8 cellular contexts compared by ENCODE assay signal in the genomic region with DNA sequence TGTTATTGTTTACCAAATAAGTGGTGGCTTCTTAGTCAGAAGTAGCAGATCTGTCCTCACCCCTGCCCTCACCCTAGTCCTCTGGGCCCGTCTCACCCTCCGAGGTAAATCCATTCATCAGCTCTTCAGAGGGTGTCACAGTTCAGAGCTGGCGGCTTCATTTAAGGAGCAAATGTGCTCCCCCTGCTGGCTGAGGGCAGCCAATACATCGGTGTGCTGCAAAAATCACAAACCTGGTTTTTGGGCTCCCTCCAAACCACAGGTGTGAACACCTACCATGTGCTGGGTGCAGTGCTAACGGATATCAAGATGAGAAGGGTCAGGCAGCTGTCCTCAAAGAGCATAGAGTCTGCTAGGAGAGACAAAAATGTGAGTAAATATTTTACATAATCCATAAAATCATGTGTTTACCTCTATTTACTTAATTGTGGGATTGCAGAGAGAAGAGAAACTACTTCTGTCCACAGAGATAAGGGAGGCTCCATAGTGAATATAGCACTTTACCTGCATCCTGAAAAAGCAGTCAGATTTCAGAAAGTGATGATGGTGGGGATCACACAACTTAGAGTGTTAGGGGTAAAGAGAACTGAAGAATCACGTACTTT. TPM values are rescaled to one million over a fixed set of nuclear protein-coding genes. Genes with fewer than 3 reads are reported as not detected.
DNase-seq lines count a peak whose midpoint lies in the region; ATAC-seq and TF ChIP-seq lines count a peak whose summit lies in the region.

No MANE protein-coding gene starts in this region.

- H3K4me3 ChIP-seq in SJCRH30: no peak overlapping the region
- H3K4me3 ChIP-seq in prostate gland: no peak overlapping the region
- H3K4me3 ChIP-seq in vagina: no peak overlapping the region

- DNase-seq in A172 (ENCODE audit: low spot score): peak; percentile 54
- DNase-seq in LHCN-M2 (ENCODE audit: low read depth): peak; percentile 32
- peak; percentile 40 to 76 for DNase-seq in SJCRH30
- peak; percentile 58 for DNase-seq in activated naive CD4-positive, alpha-beta T cell treated with Interleukin-2 at 50 U/mL for 16 hours
- peak; percentile 63 for DNase-seq in glomerular visceral epithelial cell (ENCODE audit: extremely low spot score)
- DNase-seq in prostate gland (ENCODE audit: low spot score): peak; percentile 31
- DNase-seq in vagina (ENCODE audit: extremely low spot score in 2 of 2): no peak

- H3K4me1 ChIP-seq in SJCRH30 (no peaks in the 10 kb centered on the region), prostate gland (replicated peaks) (no peaks in the 10 kb centered on the region), vagina (peaks cover 4% of the 10 kb centered on the region)

- H3K36me3 ChIP-seq in SJCRH30 (no peaks in the 10 kb centered on the region), prostate gland (no peaks in the 10 kb centered on the region), vagina (no peaks in the 10 kb centered on the region)

- 12% methylated on average over 6 of the region's 6 CpGs for WGBS in prostate gland

- no peak for TF ChIP-seq POLR2A in prostate gland (IDR thresholded peaks at IDR 0.05)
- no peak for TF ChIP-seq POLR2A in vagina (IDR thresholded peaks at IDR 0.05)

- peak; percentile 72 for ATAC-seq in GM18498 (IDR thresholded peaks at IDR 0.05; ENCODE audit: unreplicated experiment)

- TF ChIP-seq CTCF in prostate gland (IDR thresholded peaks at IDR 0.05) (peak; percentile 46 to 76 (median 68)), vagina (IDR thresholded peaks at IDR 0.05) (peak; percentile 43 to 64 (median 53))

- intact Hi-C loops in prostate gland (cut with DNase I): loop anchor here (2.0 to 10.0 kb wide), 2 partner anchors 129 to 251 kb away; no protein-coding TSS in a partner anchor
- intact Hi-C loops in vagina (cut with DNase I): loop anchor here (10.0 kb wide), 1 partner anchor 131 kb away; no protein-coding TSS in a partner anchor

- H3K27ac ChIP-seq in SJCRH30: no peak overlapping the region
- H3K27ac ChIP-seq in prostate gland: no peak overlapping the region
- no peak overlapping the region for H3K27ac ChIP-seq in vagina

- H3K9me3 ChIP-seq in SJCRH30 (replicated peaks) (no peaks in the 10 kb centered on the region), prostate gland (no peaks in the 10 kb centered on the region), vagina (no peaks in the 10 kb centered on the region)

- H3K27me3 ChIP-seq in SJCRH30: peaks cover 13% of the 10 kb centered on the region; the same call in 1 of the 2 replicates
- H3K27me3 ChIP-seq in prostate gland (replicated peaks; ENCODE audit: insufficient read depth): no peaks in the 10 kb centered on the region
- no peaks in the 10 kb centered on the region for H3K27me3 ChIP-seq in vagina

RNA-seq across cellular contexts. Expression of gene CRTAC1, which starts 15.5 kb away (rescaled TPM):
- total RNA-seq in A172 (2014; rRNA removed; shearing (Covaris generic)): not detected in 2 replicates
- total RNA-seq in LHCN-M2 (2014; rRNA removed): not detected in 2 replicates
- polyA plus RNA-seq in LHCN-M2 (2012): not detected
- total RNA-seq in SJCRH30 (2014; rRNA removed; shearing (Covaris generic)): not detected in 2 replicates
- total RNA-seq in prostate gland: 1 to 10 TPM; 3.8 to 8.9 TPM
- total RNA-seq in vagina: 2.5 TPM

Comparison
In these comparisons a context has a peak if more than half of its experiments do, and no peak if none do; other contexts are left out.
1. DNase-seq: peak in A172 (single experiment), LHCN-M2 (single experiment), SJCRH30 (2 of 2), activated naive CD4-positive, alpha-beta T cell treated with Interleukin-2 at 50 U/mL for 16 hours (single experiment), glomerular visceral epithelial cell (single experiment) and prostate gland (single experiment); none in vagina (0 of 2).